1 cellular context compared by ENCODE assay signal in the genomic region with DNA sequence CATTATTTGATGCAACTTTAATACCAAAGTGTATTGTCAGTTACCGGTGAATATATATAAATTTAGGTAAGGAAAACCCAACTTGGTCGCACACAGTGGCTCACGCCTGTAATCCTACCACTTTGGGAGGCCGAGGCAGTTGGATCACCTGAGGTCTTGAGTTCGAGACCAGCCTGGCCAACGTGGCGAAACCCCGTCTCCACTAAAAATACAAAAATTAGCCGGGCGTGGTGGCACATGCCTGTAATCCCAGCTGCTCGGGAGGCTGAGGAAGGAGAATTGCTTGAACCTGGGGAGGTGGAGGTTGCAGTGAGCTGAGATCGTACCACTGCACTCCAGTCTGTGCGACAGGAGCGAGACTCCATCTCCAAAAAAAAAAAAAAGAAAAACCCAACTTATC. TPM values are rescaled to one million over a fixed set of nuclear protein-coding genes. Genes with fewer than 3 reads are reported as not detected.
DNase-seq lines count a peak whose midpoint lies in the region.
"Not testable (repeated sequence)": the region's sequence is repeated elsewhere in the genome, so short reads cannot be mapped to it uniquely, and the experiment has no call there.

No MANE protein-coding gene starts in this region.

- not testable (repeated sequence) for H3K9me3 Mint-ChIP-seq in activated CD4-positive, alpha-beta T cell treated with anti-CD3 and anti-CD28 coated beads, Interleukin-2, amount 10 ng/mL, durations not matched to agents 24 days and 14 days

- H3K27ac Mint-ChIP-seq in activated CD4-positive, alpha-beta T cell treated with anti-CD3 and anti-CD28 coated beads, Interleukin-2, amount 10 ng/mL, durations not matched to agents 24 days and 14 days = not testable (repeated sequence)

- peak; percentile 52 for DNase-seq in activated CD4-positive, alpha-beta T cell treated with anti-CD3 and anti-CD28 coated beads, Interleukin-2, amount 10 ng/mL, durations not matched to agents 24 days and 14 days

- intact Hi-C loops in activated CD4-positive, alpha-beta T cell treated with anti-CD3 and anti-CD28 coated beads, Interleukin-2, amount 10 ng/mL, durations not matched to agents 24 days and 14 days (cut with micrococcal nuclease) = not testable (repeated sequence)

- not testable (repeated sequence) for H3K4me3 Mint-ChIP-seq in activated CD4-positive, alpha-beta T cell treated with anti-CD3 and anti-CD28 coated beads, Interleukin-2, amount 10 ng/mL, durations not matched to agents 24 days and 14 days

- not testable (repeated sequence) for H3K27me3 Mint-ChIP-seq in activated CD4-positive, alpha-beta T cell treated with anti-CD3 and anti-CD28 coated beads, Interleukin-2, amount 10 ng/mL, durations not matched to agents 24 days and 14 days

- H3K36me3 Mint-ChIP-seq in activated CD4-positive, alpha-beta T cell treated with anti-CD3 and anti-CD28 coated beads, Interleukin-2, amount 10 ng/mL, durations not matched to agents 24 days and 14 days (ENCODE audit: low read depth) = peaks cover 14% of the 10 kb centered on the region

- not testable (repeated sequence) for H3K4me1 Mint-ChIP-seq in activated CD4-positive, alpha-beta T cell treated with anti-CD3 and anti-CD28 coated beads, Interleukin-2, amount 10 ng/mL, durations not matched to agents 24 days and 14 days

RNA-seq across cellular contexts. Expression of a gene that starts 14.1 kb away (rescaled TPM):
- total RNA-seq in activated CD4-positive, alpha-beta T cell treated with anti-CD3 and anti-CD28 coated beads, Interleukin-2, amount 10 ng/mL, durations not matched to agents 24 days and 14 days = 26.0 and 27.4 TPM in 2 replicates
